In genomic region chr1:222109836-222110235, GRCh38 we compare ENCODE assay signal across 33 cellular contexts.
"Had no signal": no experiment of that assay in that cellular context is flagged by ENCODE, and none has a peak within 500 bp of the region (broad histone marks: within the 10 kb centered on the region; RNA-seq: fewer than 3 reads in every experiment).

No MANE protein-coding gene starts in this region.

- H3K27me3 ChIP-seq: ascending aorta, brain microvascular endothelial cell, esophagus muscularis mucosa, heart left ventricle, neutrophil, right lobe of liver, thyroid gland, upper lobe of right lung had no signal

- H3K9me3 ChIP-seq: ascending aorta, esophagus muscularis mucosa, neutrophil, right lobe of liver, thyroid gland, upper lobe of right lung had no signal

- H3K36me3 ChIP-seq: ascending aorta, brain microvascular endothelial cell, esophagus muscularis mucosa, heart left ventricle, neutrophil, right lobe of liver, thyroid gland, upper lobe of right lung had no signal

- DNase-seq: activated CD4-positive, alpha-beta memory T cell treated with anti-CD3 and anti-CD28 coated beads, Interleukin-2, amount 10 ng/mL, durations not matched to agents 7 days and 5 days; activated CD4-positive, alpha-beta T cell treated with anti-CD3 and anti-CD28 coated beads, Interleukin-2, amount 10 ng/mL, durations not matched to agents 7 days and 5 days; activated CD4-positive, CD25-positive, alpha-beta regulatory T cell treated with anti-CD3 and anti-CD28 coated beads, Interleukin-2, amount 50 U/mL, for 72 hours; activated CD8-positive, alpha-beta memory T cell treated with anti-CD3 and anti-CD28 coated beads, Interleukin-2, amount 50 U/mL, for 48 hours; activated gamma-delta T cell; activated naive CD4-positive, alpha-beta T cell treated with anti-CD3 and anti-CD28 coated beads, Interleukin-2, amount 10 ng/mL, durations not matched to agents 7 days and 5 days; activated naive CD8-positive, alpha-beta T cell treated with anti-CD3 and anti-CD28 coated beads, Interleukin-2, amount 10 ng/mL, durations not matched to agents 7 days and 5 days; activated T-cell treated with anti-CD3 and anti-CD28 coated beads, Interleukin-2, amount 50 U/mL, for 24 hours; brain microvascular endothelial cell; caudate nucleus; cortex of kidney; foreskin keratinocyte; heart left ventricle; hypothalamus; immature natural killer cell; kidney; left colon; mammary epithelial cell; naive B cell; nephron progenitor cell; right lobe of liver; stimulated activated CD4-positive, alpha-beta T cell treated with anti-CD3 and anti-CD28 coated beads, Interleukin-12 subunit alpha, Interleukin-12 subunit beta, amount 100 ng/mL, for 4 hours; stimulated activated CD4-positive, alpha-beta T cell treated with anti-CD3 and anti-CD28 coated beads, Interleukin-4, amount 100 ng/mL, for 4 hours; stimulated activated CD8-positive, alpha-beta memory T cell treated with anti-CD3 and anti-CD28 coated beads, Interleukin-4, amount 100 ng/mL, for 48 hours; stimulated activated naive CD8-positive, alpha-beta T cell treated with anti-CD3 and anti-CD28 coated beads, Interleukin-15, amount 100 ng/mL, for 72 hours; T-helper 9 cell; thyroid gland; upper lobe of right lung had no signal

- H3K27ac ChIP-seq: ascending aorta, brain microvascular endothelial cell, esophagus muscularis mucosa, foreskin keratinocyte, heart left ventricle, neutrophil, right lobe of liver, skin epidermis, thyroid gland, upper lobe of right lung had no signal

- H3K4me1 ChIP-seq: ascending aorta, foreskin keratinocyte, thyroid gland, upper lobe of right lung had no signal

- H3K4me3 ChIP-seq: ascending aorta, esophagus muscularis mucosa, heart left ventricle, right lobe of liver, skin epidermis, thyroid gland, upper lobe of right lung had no signal

- ATAC-seq: foreskin keratinocyte; heart left ventricle; left colon; right lobe of liver; stimulated activated memory B cell treated with anti-CD40 and anti-IgM and Interleukin-4, amounts not matched to agents 10 μg/mL and 1 μg/mL and 100 μg/mL, for 72 hours; stimulated activated naive CD8-positive, alpha-beta T cell treated with anti-CD3 and anti-CD28 coated beads, Interleukin-15, amount 100 ng/mL, for 72 hours; upper lobe of right lung had no signal
